9 cellular contexts compared by ENCODE assay signal in the genomic region with DNA sequence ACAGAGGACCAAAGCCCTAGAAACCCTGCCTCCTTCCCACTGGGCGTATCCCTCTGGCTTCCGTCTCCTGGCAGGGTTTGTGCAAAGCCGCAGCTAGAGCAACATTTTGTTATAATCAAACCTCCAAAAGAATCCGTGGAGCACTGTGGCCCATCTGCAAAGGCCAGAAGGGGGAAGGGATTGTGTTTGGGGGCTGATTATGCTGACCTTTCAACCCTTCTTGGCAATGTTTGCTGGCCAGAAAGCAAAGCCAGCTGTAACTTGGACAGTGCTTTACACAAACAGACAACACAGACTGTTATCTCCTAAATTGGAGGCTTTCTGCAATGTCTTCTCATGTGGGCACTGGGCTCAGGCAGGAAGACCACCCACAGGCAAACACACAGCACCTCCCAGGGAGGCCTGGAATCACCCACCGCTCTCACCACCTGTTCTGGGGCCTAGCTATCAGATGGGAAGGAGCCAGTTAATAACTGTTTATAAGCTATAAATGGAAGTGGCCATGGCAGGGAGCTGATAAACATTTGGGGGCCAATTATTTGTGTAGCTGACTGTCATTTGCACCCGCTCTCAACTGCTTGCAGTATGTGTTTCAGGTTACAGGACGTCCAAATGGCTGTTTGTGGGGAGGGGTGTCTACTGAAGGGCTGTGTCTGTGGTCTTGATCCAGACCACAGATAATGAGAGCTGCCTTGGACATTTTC.
DNase-seq lines count a peak whose midpoint lies in the region; ATAC-seq and TF ChIP-seq lines count a peak whose summit lies in the region.
"Had no signal": no experiment of that assay in that cellular context is flagged by ENCODE, and none has a peak within 500 bp of the region (broad histone marks: within the 10 kb centered on the region; RNA-seq: fewer than 3 reads in every experiment).

No MANE protein-coding gene starts in this region.

- no peak overlapping the region for H3K9ac ChIP-seq in endodermal cell (ENCODE audit: extremely low read depth, low read length, poor library complexity, severe bottlenecking)

- TF ChIP-seq EP300 in transverse colon (IDR thresholded peaks at IDR 0.05; ENCODE audit: low read depth), result no peak

- intact Hi-C loops in left lung (cut with DNase I) (no loop called here), transverse colon (cut with DNase I; ENCODE audit: low total_unique reads) (no loop called here)

- peak; percentile 70 for ATAC-seq in left lung
- no peak for ATAC-seq in HG03432 (IDR thresholded peaks at IDR 0.05; ENCODE audit: unreplicated experiment)

- DNase-seq in NCI-H2081 (lab: John Stamatoyannopoulos, UW), result peak; percentile 88 to 95
- DNase-seq in cerebellar cortex (ENCODE audit: low spot score), result peak; percentile 68
- no peak for DNase-seq in left lung
- no peak for DNase-seq in transverse colon
- DNase-seq in endodermal cell, result no peak
- no peak for DNase-seq in NCI-H146 (lab: John Stamatoyannopoulos, UW)
- DNase-seq: activated CD4-positive, alpha-beta T cell treated with anti-CD3 and anti-CD28 coated beads, Interleukin-2, amount 50 U/mL, for 4 hours; effector CD8-positive, alpha-beta T cell had no signal

- no peak overlapping the region for H3K4me3 ChIP-seq in left lung
- H3K4me3 ChIP-seq in transverse colon, result no peak overlapping the region
- H3K4me3 ChIP-seq in endodermal cell (ENCODE audit: low read length), result no peak overlapping the region

- H3K27ac Mint-ChIP-seq in endodermal cell, result no peak overlapping the region

- H3K4me3 Mint-ChIP-seq in endodermal cell, result no peak overlapping the region

- H3K9me3 ChIP-seq in left lung (no peaks in the 10 kb centered on the region), transverse colon (no peaks in the 10 kb centered on the region), endodermal cell (ENCODE audit: control insufficient read depth, low read length) (no peaks in the 10 kb centered on the region)

- H3K27ac ChIP-seq in left lung, result no peak overlapping the region
- peak overlapping the region; percentile 49 to 66 (median 55) for H3K27ac ChIP-seq in transverse colon
- no peak overlapping the region for H3K27ac ChIP-seq in endodermal cell (ENCODE audit: low read depth, low read length)

- peaks cover 32% of the 10 kb centered on the region for H3K4me1 Mint-ChIP-seq in endodermal cell

- peaks cover 43% of the 10 kb centered on the region for H3K27me3 Mint-ChIP-seq in endodermal cell (ENCODE audit: insufficient read depth)

- in situ Hi-C loops in transverse colon (cut with MboI; ENCODE audit: low pct_ligation_motif_present in 1 of 4, low pct_unique_long_range_greater_than_20kb in 1 of 4, low sequenced_read_pairs in 3 of 4), result no loop called here

- H3K36me3 ChIP-seq in left lung (no peaks in the 10 kb centered on the region), transverse colon (no peaks in the 10 kb centered on the region), endodermal cell (ENCODE audit: control insufficient read depth, insufficient read depth, low read length) (no peaks in the 10 kb centered on the region)

- H3K9me3 Mint-ChIP-seq in endodermal cell, result no peaks in the 10 kb centered on the region

- no peak for TF ChIP-seq POLR2A in transverse colon (IDR thresholded peaks at IDR 0.05)

- peaks cover 0 to 29% of the 10 kb centered on the region in 2 donors for H3K27me3 ChIP-seq in left lung
- H3K27me3 ChIP-seq in transverse colon, result peaks cover 7% of the 10 kb centered on the region
- H3K27me3 ChIP-seq in endodermal cell (ENCODE audit: control insufficient read depth, insufficient read depth, low read length, poor library complexity, severe bottlenecking), result peaks cover 48% of the 10 kb centered on the region

- no peak for TF ChIP-seq CTCF in left lung (IDR thresholded peaks at IDR 0.05)
- TF ChIP-seq CTCF in transverse colon (IDR thresholded peaks at IDR 0.05), result no peak
- no peak for TF ChIP-seq CTCF in endodermal cell (conservative IDR thresholded peaks at IDR 0.05)

- 63 to 80% methylated on average over 1 to 7 of the region's 7 CpGs for WGBS in transverse colon (ENCODE audit: low coverage in 1 of 2), 2 donors
- WGBS in endodermal cell (ENCODE audit: insufficient coverage in 1 of 2, insufficient read length in 1 of 2), 2 experiments, result 62 to 75% methylated on average over 2 to 7 of the region's 7 CpGs

- no peaks in the 10 kb centered on the region for H3K36me3 Mint-ChIP-seq in endodermal cell (ENCODE audit: low read depth)

- no peaks in the 10 kb centered on the region for H3K4me1 ChIP-seq in left lung
- peaks cover 0 to 6% (median 6%) of the 10 kb centered on the region in 4 donors for H3K4me1 ChIP-seq in transverse colon
- peaks cover 11% of the 10 kb centered on the region for H3K4me1 ChIP-seq in endodermal cell (ENCODE audit: control insufficient read depth, insufficient read depth, low read length)

Comparison
In these comparisons a context has a peak if more than half of its experiments do, and no peak if none do; other contexts are left out.
1. DNase-seq: peak in NCI-H2081 (2 of 2) and cerebellar cortex (single experiment); none in left lung (0 of 2), transverse colon (single experiment), endodermal cell (single experiment) and NCI-H146 (single experiment).
2. H3K27ac ChIP-seq: peak in transverse colon (4 of 4); none in left lung (0 of 2) and endodermal cell (single experiment).